ENCODE assay signal across 10 cellular contexts in genomic region chr1:31374511-31375196, GRCh38. TPM values are rescaled to one million over a fixed set of nuclear protein-coding genes. Genes with fewer than 3 reads are reported as not detected.
DNase-seq lines count a peak whose midpoint lies in the region; ATAC-seq and TF ChIP-seq lines count a peak whose summit lies in the region.
"Had no signal": no experiment of that assay in that cellular context is flagged by ENCODE, and none has a peak within 500 bp of the region (broad histone marks: within the 10 kb centered on the region; RNA-seq: fewer than 3 reads in every experiment).

No MANE protein-coding gene starts in this region.

- no peaks in the 10 kb centered on the region for H3K27me3 ChIP-seq in neural cell (ENCODE audit: insufficient read depth, low read depth, low read length)
- H3K27me3 ChIP-seq: brain microvascular endothelial cell had no signal

- TF ChIP-seq CTCF in AG09319 (IDR thresholded peaks at IDR 0.05; ENCODE audit: low read depth, low read length) (no peak), neural cell (IDR thresholded peaks at IDR 0.05; ENCODE audit: poor library complexity, severe bottlenecking) (no peak)

- H3F3A ChIP-seq in neural cell (ENCODE audit: insufficient read depth, low read length, poor library complexity, severe bottlenecking): no peaks in the 10 kb centered on the region

- H3K27ac ChIP-seq in neural cell (ENCODE audit: low read length): peak overlapping the region; percentile 82
- H3K27ac ChIP-seq: BLaER1 treated with 17β-estradiol and CSF1 and Interleukin-3, amounts not matched to agents 10 nM and 100 nM; brain microvascular endothelial cell had no signal

- peak; percentile 37 for DNase-seq in AG09319 (ENCODE audit: extremely low read depth, low read depth)
- DNase-seq in NCI-H69 (lab: John Stamatoyannopoulos, UW): peak; percentile 15
- peak; percentile 82 for DNase-seq in fibroblast of peridontal ligament (ENCODE audit: extremely low read depth)
- DNase-seq in NCI-H748 treated with DMSO at 0.1 percent for 48 hours (lab: John Stamatoyannopoulos, UW): no peak
- no peak for DNase-seq in Ammon's horn (ENCODE audit: low spot score)
- no peak for DNase-seq in activated CD8-positive, alpha-beta memory T cell treated with anti-CD3 and anti-CD28 coated beads, Interleukin-2, amount 50 U/mL, for 48 hours
- DNase-seq: brain microvascular endothelial cell had no signal

- no peaks in the 10 kb centered on the region for H4K20me1 ChIP-seq in neural cell (ENCODE audit: insufficient read depth)

- H3K9ac ChIP-seq in neural cell (ENCODE audit: low read length): no peak overlapping the region

- TF ChIP-seq EP300 in neural cell (conservative IDR thresholded peaks at IDR 0.05; ENCODE audit: poor library complexity, severe bottlenecking): no peak

- no peaks in the 10 kb centered on the region for H3K9me3 ChIP-seq in neural cell (ENCODE audit: low read length)
- H3K9me3 ChIP-seq: BLaER1 treated with 17β-estradiol and CSF1 and Interleukin-3, amounts not matched to agents 10 nM and 100 nM had no signal

- H3K9me2 ChIP-seq in neural cell (ENCODE audit: insufficient read depth, low read length): no peaks in the 10 kb centered on the region

- H3K79me2 ChIP-seq in neural cell (replicated peaks; ENCODE audit: insufficient read depth, low read length): no peaks in the 10 kb centered on the region

- H3K4me2 ChIP-seq in neural cell (ENCODE audit: low read length): no peak overlapping the region

- no peak overlapping the region for H3K4me3 ChIP-seq in neural cell (ENCODE audit: low read length)

- no peak for ATAC-seq in GM18909 (IDR thresholded peaks at IDR 0.05; ENCODE audit: poor library complexity, unreplicated experiment)

- no peak overlapping the region for H2AFZ ChIP-seq in neural cell (ENCODE audit: low read depth, low read length)

- TF ChIP-seq RAD21 in neural cell (conservative IDR thresholded peaks at IDR 0.05): no peak

- H3K36me3 ChIP-seq in neural cell (ENCODE audit: insufficient read depth, low read length): no peaks in the 10 kb centered on the region
- H3K36me3 ChIP-seq: BLaER1 treated with 17β-estradiol and CSF1 and Interleukin-3, amounts not matched to agents 10 nM and 100 nM; brain microvascular endothelial cell had no signal

TF ChIP-seq in neural cell, 6 proteins besides CTCF, POLR2A, EP300 and RAD21:
- TF ChIP-seq SMC3 (conservative IDR thresholded peaks at IDR 0.05; ENCODE audit: poor library complexity) (no peak), EZH2 (IDR thresholded peaks at IDR 0.05; ENCODE audit: borderline replicate concordance, insufficient read depth, low read length, poor library complexity, severe bottlenecking) (no peak), REST (IDR thresholded peaks at IDR 0.05; ENCODE audit: borderline replicate concordance) (no peak), POLR2AphosphoS5 (IDR thresholded peaks at IDR 0.05) (no peak), MXI1 (conservative IDR thresholded peaks at IDR 0.05; ENCODE audit: poor library complexity, severe bottlenecking) (no peak), TAF1 (IDR thresholded peaks at IDR 0.05; ENCODE audit: low read depth) (no peak)

RNA-seq across cellular contexts. Expression of gene FABP3, which starts 1.8 kb away (rescaled TPM):
- polyA plus RNA-seq in neural cell: 5.8 and 7.1 TPM in 2 replicates
- 2.7 TPM in 2 replicates for polyA minus RNA-seq in neural cell

RNA-seq across cellular contexts. Expression of gene SERINC2, which starts 38.4 kb away (rescaled TPM):
- 8.6 and 16.4 TPM in 2 replicates for polyA plus RNA-seq in neural cell
- polyA minus RNA-seq in neural cell: 8.5 and 9.7 TPM in 2 replicates

Comparison
In these comparisons a context has a peak if more than half of its experiments do, and no peak if none do; other contexts are left out.
1. DNase-seq: peak in AG09319 (single experiment), NCI-H69 (single experiment) and fibroblast of peridontal ligament (single experiment); none in NCI-H748 treated with DMSO at 0.1 percent for 48 hours (single experiment), Ammon's horn (single experiment) and activated CD8-positive, alpha-beta memory T cell treated with anti-CD3 and anti-CD28 coated beads, Interleukin-2, amount 50 U/mL, for 48 hours (single experiment).